ENCODE assay signal across 14 cellular contexts in genomic region chr11:115645631-115646271, GRCh38.
DNase-seq lines count a peak whose midpoint lies in the region; ATAC-seq and TF ChIP-seq lines count a peak whose summit lies in the region.
"Had no signal": no experiment of that assay in that cellular context is flagged by ENCODE, and none has a peak within 500 bp of the region (broad histone marks: within the 10 kb centered on the region; RNA-seq: fewer than 3 reads in every experiment).

No MANE protein-coding gene starts in this region.

- no peaks in the 10 kb centered on the region; the same call in 1 of the 2 replicates for H3K27me3 Mint-ChIP-seq in HFFc6 (ENCODE audit: insufficient read depth)

- 46 to 54% methylated on average over 26 of the region's 26 CpGs for WGBS in heart right ventricle, 2 donors
- 63 to 65% methylated on average over 19 to 24 of the region's 26 CpGs for WGBS in mesodermal cell (ENCODE audit: insufficient coverage in 2 of 2), 2 experiments
- no CpG with 5 or more reads among the region's 26 CpGs for WGBS in trophoblast cell (ENCODE audit: extremely low coverage, insufficient coverage, insufficient read length)

- H3K9me3 ChIP-seq in heart right ventricle (no peaks in the 10 kb centered on the region), mesodermal cell (ENCODE audit: control insufficient read depth, low read length) (no peaks in the 10 kb centered on the region), trophoblast cell (ENCODE audit: insufficient read depth, low read depth, low read length) (peaks cover 2% of the 10 kb centered on the region)

- H3K4me1 ChIP-seq in heart right ventricle (no peaks in the 10 kb centered on the region), mesodermal cell (ENCODE audit: control insufficient read depth, insufficient read depth, low read length, poor library complexity, severe bottlenecking) (peaks cover 4% of the 10 kb centered on the region), trophoblast cell (ENCODE audit: control insufficient read depth in 1 of 2, insufficient read depth in 2 of 2, low read length in 2 of 2) (no peaks in the 10 kb centered on the region)

- no peaks in the 10 kb centered on the region for H3K36me3 Mint-ChIP-seq in HFFc6 (ENCODE audit: low read depth)

- H4K8ac ChIP-seq in trophoblast cell (ENCODE audit: low read depth, low read length) = no peak overlapping the region

- peak; percentile 70 for DNase-seq in D341Med (ENCODE audit: low spot score)
- peak; percentile 35 for DNase-seq in NCI-H1436 treated with DMSO at 0.1 percent for 48 hours (lab: John Stamatoyannopoulos, UW)
- DNase-seq in heart right ventricle = peak; percentile 62 to 72
- DNase-seq in HFFc6 = no peak
- DNase-seq in trophoblast cell = no peak
- DNase-seq: activated CD8-positive, alpha-beta T cell treated with anti-CD3 and anti-CD28 coated beads, Interleukin-2, amount 10 ng/mL, durations not matched to agents 7 days and 5 days; activated naive CD4-positive, alpha-beta T cell treated with Interleukin-2 at 50 U/mL for 16 hours; central memory CD4-positive, alpha-beta T cell had no signal

- H3K27ac Mint-ChIP-seq in HFFc6 = no peak overlapping the region
- H3K27ac Mint-ChIP-seq: activated CD8-positive, alpha-beta T cell treated with anti-CD3 and anti-CD28 coated beads, Interleukin-2, amount 10 ng/mL, durations not matched to agents 7 days and 5 days; stimulated activated naive CD8-positive, alpha-beta T cell treated with anti-CD3 and anti-CD28 coated beads, Interleukin-15, Interleukin-2, amounts not matched to agents 100 ng/mL and 50 ng/mL, for 24 hours had no signal

- no peak overlapping the region for H3K4me2 ChIP-seq in trophoblast cell (ENCODE audit: low read length)

- H3K4ac ChIP-seq in trophoblast cell (ENCODE audit: low read depth, low read length) = no peak overlapping the region

- no peak overlapping the region for H2BK12ac ChIP-seq in trophoblast cell (ENCODE audit: low read length)

- no peak overlapping the region for H3K14ac ChIP-seq in trophoblast cell (ENCODE audit: low read length)

- H2BK5ac ChIP-seq in trophoblast cell (ENCODE audit: low read depth, low read length, poor library complexity) = no peak overlapping the region

- no peak overlapping the region for H3K9ac ChIP-seq in trophoblast cell (ENCODE audit: low read length)

- no peaks in the 10 kb centered on the region for H3K79me1 ChIP-seq in trophoblast cell (ENCODE audit: low read length)

- H3K36me3 ChIP-seq in heart right ventricle = no peaks in the 10 kb centered on the region
- H3K36me3 ChIP-seq in mesodermal cell (ENCODE audit: control insufficient read depth, insufficient read depth, low read length) = no peaks in the 10 kb centered on the region
- no peaks in the 10 kb centered on the region for H3K36me3 ChIP-seq in trophoblast cell (ENCODE audit: control insufficient read depth in 1 of 2, insufficient read depth in 2 of 2, low read length in 2 of 2)

- peaks cover 64% of the 10 kb centered on the region for H3K9me3 Mint-ChIP-seq in HFFc6
- H3K9me3 Mint-ChIP-seq: stimulated activated naive CD8-positive, alpha-beta T cell treated with anti-CD3 and anti-CD28 coated beads, Interleukin-15, Interleukin-2, amounts not matched to agents 100 ng/mL and 50 ng/mL, for 24 hours had no signal

- no peak overlapping the region for H2AFZ ChIP-seq in trophoblast cell (ENCODE audit: insufficient read depth, low read length, poor library complexity)

- no peaks in the 10 kb centered on the region for H3K79me2 ChIP-seq in trophoblast cell (ENCODE audit: control insufficient read depth, insufficient read depth, low read length, poor library complexity)

- TF ChIP-seq CTCF in heart right ventricle (IDR thresholded peaks at IDR 0.05) (peak in 1 of 9 donors; percentile 15), HFFc6 (IDR thresholded peaks at IDR 0.05) (no peak)

- H4K91ac ChIP-seq in trophoblast cell (ENCODE audit: low read depth, low read length) = no peak overlapping the region

- H3K4me3 Mint-ChIP-seq in HFFc6 = no peak overlapping the region
- H3K4me3 Mint-ChIP-seq: activated CD8-positive, alpha-beta T cell treated with anti-CD3 and anti-CD28 coated beads, Interleukin-2, amount 10 ng/mL, durations not matched to agents 7 days and 5 days; stimulated activated naive CD8-positive, alpha-beta T cell treated with anti-CD3 and anti-CD28 coated beads, Interleukin-15, Interleukin-2, amounts not matched to agents 100 ng/mL and 50 ng/mL, for 24 hours had no signal

- H2BK120ac ChIP-seq in trophoblast cell (ENCODE audit: insufficient read depth, low read length, poor library complexity) = no peak overlapping the region

- H3K27me3 ChIP-seq in heart right ventricle (peaks cover 0 to 47% (median 31%) of the 10 kb centered on the region in 7 donors), trophoblast cell (ENCODE audit: insufficient read depth, low read length) (no peaks in the 10 kb centered on the region)

- H4K12ac ChIP-seq in trophoblast cell (ENCODE audit: low read depth, low read length) = no peak overlapping the region

- ATAC-seq in heart right ventricle = peak in 6 of 8 donors; percentile 58 to 81 (median 70)
- no peak for ATAC-seq in GM21381 (IDR thresholded peaks at IDR 0.05; ENCODE audit: unreplicated experiment)
- ATAC-seq in GM21390 (IDR thresholded peaks at IDR 0.05; ENCODE audit: unreplicated experiment) = no peak
- ATAC-seq: activated CD8-positive, alpha-beta T cell treated with anti-CD3 and anti-CD28 coated beads, Interleukin-2, amount 10 ng/mL, durations not matched to agents 7 days and 5 days; sciatic nerve had no signal

- no peak overlapping the region for H3K23ac ChIP-seq in trophoblast cell (ENCODE audit: low read length)

- intact Hi-C loops in heart right ventricle (cut with DNase I) = no loop called here

- H3K27ac ChIP-seq in heart right ventricle = peak overlapping the region in 2 of 10 donors; percentile 9 to 43
- H3K27ac ChIP-seq in mesodermal cell (ENCODE audit: low read depth, low read length, severe bottlenecking) = peak overlapping the region; percentile 10
- H3K27ac ChIP-seq in trophoblast cell (ENCODE audit: low read depth, low read length) = no peak overlapping the region
- H3K27ac ChIP-seq: epithelial cell of prostate had no signal

- H2AK5ac ChIP-seq in trophoblast cell (ENCODE audit: low read length) = no peak overlapping the region

- no peak overlapping the region for H3K18ac ChIP-seq in trophoblast cell (ENCODE audit: low read length)

- no peaks in the 10 kb centered on the region for H3K4me1 Mint-ChIP-seq in HFFc6 (ENCODE audit: low read depth)

- H3K4me3 ChIP-seq in heart right ventricle (no peak overlapping the region), mesodermal cell (ENCODE audit: extremely low read depth, insufficient read depth, low read length, poor library complexity, severe bottlenecking) (no peak overlapping the region), trophoblast cell (ENCODE audit: low read depth, low read length) (no peak overlapping the region)

Comparison
In these comparisons a context has a peak if more than half of its experiments do, and no peak if none do; other contexts are left out.
1. DNase-seq: peak in D341Med (single experiment), NCI-H1436 treated with DMSO at 0.1 percent for 48 hours (single experiment) and heart right ventricle (2 of 2); none in HFFc6 (single experiment) and trophoblast cell (0 of 2).
2. ATAC-seq: peak in heart right ventricle (6 of 8); none in GM21381 (single experiment) and GM21390 (single experiment).